12 cellular contexts compared by ENCODE assay signal in genomic region chr2:105969552-105969951, GRCh38.
DNase-seq lines count a peak whose midpoint lies in the region; ATAC-seq and TF ChIP-seq lines count a peak whose summit lies in the region.
"Had no signal": no experiment of that assay in that cellular context is flagged by ENCODE, and none has a peak within 500 bp of the region (broad histone marks: within the 10 kb centered on the region; RNA-seq: fewer than 3 reads in every experiment).

No MANE protein-coding gene starts in this region.

- H2AFZ ChIP-seq in DND-41 (ENCODE audit: low read depth, low read length) (no peak overlapping the region), GM23338 (no peak overlapping the region)

- H3F3A ChIP-seq in GM23338 (replicated peaks; ENCODE audit: low read depth) = no peaks in the 10 kb centered on the region

- H3K27ac ChIP-seq in DND-41 (ENCODE audit: low read length) (no peak overlapping the region), GM23338 (ENCODE audit: low read depth) (no peak overlapping the region)
- H3K27ac ChIP-seq in effector memory CD4-positive, alpha-beta T cell (ENCODE audit: insufficient read depth, low read length, poor library complexity, severe bottlenecking) = no peak overlapping the region
- H3K27ac ChIP-seq: psoas muscle, SJSA1 had no signal

- H3K4me3 Mint-ChIP-seq in GM23338 = no peak overlapping the region

- H3K79me2 ChIP-seq in DND-41 (ENCODE audit: insufficient read depth, low read length) = no peaks in the 10 kb centered on the region
- no peaks in the 10 kb centered on the region for H3K79me2 ChIP-seq in GM23338 (replicated peaks; ENCODE audit: insufficient read depth)

- no peaks in the 10 kb centered on the region for H4K20me1 ChIP-seq in DND-41 (ENCODE audit: insufficient read depth, low read length)
- no peaks in the 10 kb centered on the region for H4K20me1 ChIP-seq in GM23338 (replicated peaks; ENCODE audit: insufficient read depth)

- no peaks in the 10 kb centered on the region for H3K27me3 ChIP-seq in DND-41 (ENCODE audit: insufficient read depth, low read length, poor library complexity)
- H3K27me3 ChIP-seq in GM23338 (ENCODE audit: insufficient read depth) = no peaks in the 10 kb centered on the region
- H3K27me3 ChIP-seq in effector memory CD4-positive, alpha-beta T cell (replicated peaks; ENCODE audit: control insufficient read depth, insufficient read depth, low read length, poor library complexity, severe bottlenecking) = no peaks in the 10 kb centered on the region
- H3K27me3 ChIP-seq: SJSA1 had no signal

- no peaks in the 10 kb centered on the region for H3K4me1 ChIP-seq in DND-41 (ENCODE audit: insufficient read depth, low read length)
- no peaks in the 10 kb centered on the region for H3K4me1 ChIP-seq in GM23338 (ENCODE audit: insufficient read depth)
- no peaks in the 10 kb centered on the region for H3K4me1 ChIP-seq in effector memory CD4-positive, alpha-beta T cell (ENCODE audit: control insufficient read depth, insufficient read depth, low read length, poor library complexity, severe bottlenecking)
- H3K4me1 ChIP-seq: psoas muscle, SJSA1 had no signal

- no peaks in the 10 kb centered on the region; the same call in 2 of the 3 replicates for H3K36me3 Mint-ChIP-seq in GM23338 (ENCODE audit: low read depth)

- TF ChIP-seq CTCF in DND-41 (IDR thresholded peaks at IDR 0.05; ENCODE audit: borderline replicate concordance, extremely low read depth, low read length, poor library complexity, severe bottlenecking) (peak; percentile 48), GM23338 (conservative IDR thresholded peaks at IDR 0.05; ENCODE audit: low read depth in 2 of 2) (peak; percentile 89 to 94), fibroblast of the aortic adventitia (IDR thresholded peaks at IDR 0.05; ENCODE audit: insufficient read depth, low read length) (peak; percentile 24)

- peaks cover 14% of the 10 kb centered on the region; the same call in 1 of the 3 replicates for H3K9me3 Mint-ChIP-seq in GM23338

- H3K27me3 Mint-ChIP-seq in GM23338 (ENCODE audit: insufficient read depth, low read depth, poor library complexity) = peaks cover 4% of the 10 kb centered on the region

- H3K27ac Mint-ChIP-seq in GM23338 = no peak overlapping the region

- H3K4me3 ChIP-seq in DND-41 (ENCODE audit: low read depth in 1 of 2, low read length in 2 of 2) (no peak overlapping the region), GM23338 (no peak overlapping the region), fibroblast of the aortic adventitia (ENCODE audit: low read depth, low read length) (no peak overlapping the region)
- H3K4me3 ChIP-seq in effector memory CD4-positive, alpha-beta T cell (ENCODE audit: insufficient read depth, low read depth, low read length, poor library complexity, severe bottlenecking) = no peak overlapping the region
- H3K4me3 ChIP-seq: psoas muscle, SJSA1 had no signal

- ATAC-seq in DND-41 (ENCODE audit: insufficient read depth, low read depth) = peak; percentile 33; the same call in 1 of the 3 replicates
- ATAC-seq in GM23338 = peak; percentile 100
- ATAC-seq in GM18498 (IDR thresholded peaks at IDR 0.05; ENCODE audit: unreplicated experiment) = no peak
- ATAC-seq: psoas muscle had no signal

- H3K9me2 ChIP-seq in GM23338 (ENCODE audit: insufficient read depth) = peaks cover 7% of the 10 kb centered on the region; the same call in 1 of the 2 replicates

- no peak overlapping the region for H3K9ac ChIP-seq in DND-41 (ENCODE audit: low read depth, low read length)

- peaks cover 4% of the 10 kb centered on the region; the same call in 1 of the 3 replicates for H3K4me1 Mint-ChIP-seq in GM23338

- DNase-seq in DND-41 = no peak
- peak; percentile 77 for DNase-seq in GM23338 (ENCODE audit: low spot score)
- peak; percentile 33 for DNase-seq in RPMI8226
- no peak for DNase-seq in fibroblast of the aortic adventitia (ENCODE audit: low read depth)
- DNase-seq in effector memory CD4-positive, alpha-beta T cell = no peak
- no peak for DNase-seq in HUDEP-2 (lab: John Stamatoyannopoulos, UW; ENCODE audit: unreplicated experiment in 76 of 76)
- no peak for DNase-seq in A172 (ENCODE audit: low spot score)
- DNase-seq: head of caudate nucleus; psoas muscle; stimulated activated naive CD4-positive, alpha-beta T cell treated with Interleukin-2 at 50 U/mL for 16 hours had no signal

- no peaks in the 10 kb centered on the region for H3K9me3 ChIP-seq in DND-41 (ENCODE audit: insufficient read depth, low read length, severe bottlenecking)
- no peaks in the 10 kb centered on the region for H3K9me3 ChIP-seq in effector memory CD4-positive, alpha-beta T cell (ENCODE audit: control insufficient read depth, low read length)
- H3K9me3 ChIP-seq: psoas muscle, SJSA1 had no signal

- no peaks in the 10 kb centered on the region for H3K36me3 ChIP-seq in DND-41 (ENCODE audit: insufficient read depth, low read length)
- H3K36me3 ChIP-seq in GM23338 (ENCODE audit: insufficient read depth) = no peaks in the 10 kb centered on the region
- H3K36me3 ChIP-seq in effector memory CD4-positive, alpha-beta T cell (ENCODE audit: control insufficient read depth, insufficient read depth, low read length) = no peaks in the 10 kb centered on the region
- H3K36me3 ChIP-seq: SJSA1 had no signal

- H3K4me2 ChIP-seq in DND-41 (ENCODE audit: insufficient read depth, low read length) = no peak overlapping the region
- no peak overlapping the region for H3K4me2 ChIP-seq in GM23338

TF ChIP-seq in GM23338, 12 proteins besides CTCF, POLR2A, EP300 and RAD21 (continues in another document):
- TF ChIP-seq EZH2 (IDR thresholded peaks at IDR 0.05; ENCODE audit: low read depth, unreplicated experiment) (no peak), NANOG (IDR thresholded peaks at IDR 0.05; ENCODE audit: borderline replicate concordance) (no peak), JUNB (IDR thresholded peaks at IDR 0.05; ENCODE audit: unreplicated experiment) (no peak), STAT1 (IDR thresholded peaks at IDR 0.05; ENCODE audit: unreplicated experiment) (no peak), REST (IDR thresholded peaks at IDR 0.05; ENCODE audit: unreplicated experiment) (no peak), CREB1 (CRISPR knock-in tag; IDR thresholded peaks at IDR 0.05; ENCODE audit: low read depth) (no peak)

Comparison
In these comparisons a context has a peak if more than half of its experiments do, and no peak if none do; other contexts are left out.
1. DNase-seq: peak in GM23338 (single experiment) and RPMI8226 (single experiment); none in DND-41 (single experiment), fibroblast of the aortic adventitia (single experiment), effector memory CD4-positive, alpha-beta T cell (0 of 3), HUDEP-2 (0 of 76) and A172 (single experiment).
2. CTCF ChIP-seq: peak in every context shown above with its lines; median percentile 92 in GM23338; 48 in DND-41; 24 in fibroblast of the aortic adventitia.